ENCODE assay signal across 8 cellular contexts in genomic region chrX:53288173-53288572, GRCh38. TPM values are rescaled to one million over a fixed set of nuclear protein-coding genes. Genes with fewer than 3 reads are reported as not detected.
DNase-seq lines count a peak whose midpoint lies in the region; ATAC-seq and TF ChIP-seq lines count a peak whose summit lies in the region.

No MANE protein-coding gene starts in this region.

- H3K27me3 Mint-ChIP-seq in activated T-cell treated with anti-CD3 and anti-CD28 coated beads, Interleukin-2, amount 50 U/mL, for 72 hours (ENCODE audit: low read depth): peaks cover 15% of the 10 kb centered on the region

- peak in 1 of 2 donors; percentile 3 for DNase-seq in activated T-cell treated with anti-CD3 and anti-CD28 coated beads, Interleukin-2, amount 50 U/mL, for 72 hours
- DNase-seq in activated T-cell treated with anti-CD3 and anti-CD28 coated beads for 4 hours: no peak
- peak; percentile 41 for DNase-seq in SW480 (ENCODE audit: low spot score)
- peak; percentile 58 for DNase-seq in globus pallidus (ENCODE audit: low spot score)
- no peak for DNase-seq in sigmoid colon
- no peak for DNase-seq in NCI-H1048 (lab: John Stamatoyannopoulos, UW)
- DNase-seq in UCSD-AML1 (lab: John Stamatoyannopoulos, UW; ENCODE audit: unreplicated experiment): no peak

- no peaks in the 10 kb centered on the region for H3K27me3 ChIP-seq in sigmoid colon

- no peaks in the 10 kb centered on the region for H3K9me3 Mint-ChIP-seq in activated T-cell treated with anti-CD3 and anti-CD28 coated beads, Interleukin-2, amount 50 U/mL, for 72 hours

- intact Hi-C loops in sigmoid colon (cut with DNase I): loop anchor here (10.0 kb wide), 1 partner anchor 147 kb away; the partner anchor contains the start of gene HSD17B10

- no peak for TF ChIP-seq POLR2A in sigmoid colon (IDR thresholded peaks at IDR 0.05)

- no peak overlapping the region for H3K4me3 ChIP-seq in sigmoid colon

- TF ChIP-seq EP300 in sigmoid colon (IDR thresholded peaks at IDR 0.05): no peak

- peaks cover 0 to 40% (median 26%) of the 10 kb centered on the region in 4 donors for H3K4me1 ChIP-seq in sigmoid colon

- no peak for TF ChIP-seq CTCF in sigmoid colon (IDR thresholded peaks at IDR 0.05)

- H3K9me3 ChIP-seq in sigmoid colon: no peaks in the 10 kb centered on the region

- H3K36me3 ChIP-seq in sigmoid colon: no peaks in the 10 kb centered on the region

- no peaks in the 10 kb centered on the region for H3K36me3 Mint-ChIP-seq in activated T-cell treated with anti-CD3 and anti-CD28 coated beads, Interleukin-2, amount 50 U/mL, for 72 hours (ENCODE audit: insufficient read depth in 2 of 2)

- WGBS in sigmoid colon, 2 donors: 25 to 32% methylated on average over 8 of the region's 8 CpGs

- H3K4me3 Mint-ChIP-seq in activated T-cell treated with anti-CD3 and anti-CD28 coated beads, Interleukin-2, amount 50 U/mL, for 72 hours: peak overlapping the region; percentile 75 to 84

- H3K27ac Mint-ChIP-seq in activated T-cell treated with anti-CD3 and anti-CD28 coated beads, Interleukin-2, amount 50 U/mL, for 72 hours: peak overlapping the region; percentile 93

- H3K4me1 Mint-ChIP-seq in activated T-cell treated with anti-CD3 and anti-CD28 coated beads, Interleukin-2, amount 50 U/mL, for 72 hours (ENCODE audit: low read depth): peaks cover 17% of the 10 kb centered on the region

- H3K27ac ChIP-seq in sigmoid colon: peak overlapping the region; percentile 54 to 77 (median 72)

- ATAC-seq in activated T-cell treated with anti-CD3 and anti-CD28 coated beads, Interleukin-2, amount 50 U/mL, for 72 hours (replicated peaks in 1 of 2): peak; percentile 16 to 27
- ATAC-seq in HG03039 (IDR thresholded peaks at IDR 0.05; ENCODE audit: unreplicated experiment): no peak

RNA-seq across cellular contexts. Expression of gene IQSEC2, which starts 6.8 kb away (rescaled TPM):
- 1 to 10 TPM in 1 of 2 donors, under 1 TPM in 1; 0.56 to 1.3 TPM for total RNA-seq in activated T-cell treated with anti-CD3 and anti-CD28 coated beads, Interleukin-2, amount 50 U/mL, for 72 hours
- total RNA-seq in sigmoid colon: 10 to 100 TPM; 13.6 to 21.4 (median 17.8) TPM
- 10 to 100 TPM; 18.6 to 27.5 (median 19.9) TPM for polyA plus RNA-seq in sigmoid colon

Comparison
In these comparisons a context has a peak if more than half of its experiments do, and no peak if none do; other contexts are left out.
1. DNase-seq: peak in SW480 (single experiment) and globus pallidus (single experiment); none in activated T-cell treated with anti-CD3 and anti-CD28 coated beads for 4 hours (single experiment), sigmoid colon (single experiment), NCI-H1048 (single experiment) and UCSD-AML1 (single experiment).
2. RNA of gene IQSEC2, which starts 6.8 kb away (total RNA-seq): 13.6 to 21.4 TPM in sigmoid colon; 0.56 to 1.3 TPM in activated T-cell treated with anti-CD3 and anti-CD28 coated beads, Interleukin-2, amount 50 U/mL, for 72 hours; every median in the first group is over 4 times any median in the second.